In genomic region chr19:45406165-45406956, GRCh38 we compare ENCODE assay signal across 8 cellular contexts. TPM values are rescaled to one million over a fixed set of nuclear protein-coding genes. Genes with fewer than 3 reads are reported as not detected.
DNase-seq lines count a peak whose midpoint lies in the region; ATAC-seq and TF ChIP-seq lines count a peak whose summit lies in the region.

TSS of gene POLR1G (plus strand) at chr19:45406644. CDS start at chr19:45406697, 53 bp downstream.

- peaks cover 24% of the 10 kb centered on the region for H3K36me3 Mint-ChIP-seq in activated CD4-positive, alpha-beta T cell treated with anti-CD3 and anti-CD28 coated beads, Interleukin-2, amount 10 ng/mL, durations not matched to agents 24 days and 14 days (ENCODE audit: low read depth)

- peak within 1 kb of the TSS; percentile 89 for H3K27ac Mint-ChIP-seq in activated CD4-positive, alpha-beta T cell treated with anti-CD3 and anti-CD28 coated beads, Interleukin-2, amount 10 ng/mL, durations not matched to agents 24 days and 14 days

- H3K4me3 ChIP-seq in BE2C (ENCODE audit: low read depth, low read length) = peak within 1 kb of the TSS; percentile 89

- H3K9me3 Mint-ChIP-seq in activated CD4-positive, alpha-beta T cell treated with anti-CD3 and anti-CD28 coated beads, Interleukin-2, amount 10 ng/mL, durations not matched to agents 24 days and 14 days = no peaks in the 10 kb centered on the region

- H3K9me3 ChIP-seq in BE2C = no peaks in the 10 kb centered on the region

- peaks cover 31% of the 10 kb centered on the region for H3K36me3 ChIP-seq in BE2C

- peak; percentile 82 for TF ChIP-seq POLR2A in GM19193 (IDR thresholded peaks at IDR 0.05; ENCODE audit: extremely low read depth, insufficient read depth, insufficient read length)

- peak within 1 kb of the TSS; percentile 94 for H3K27ac ChIP-seq in cingulate gyrus (ENCODE audit: low read depth, low read length)
- H3K27ac ChIP-seq in layer of hippocampus (ENCODE audit: low read depth, low read length) = peak within 1 kb of the TSS; percentile 96

- intact Hi-C loops in activated CD4-positive, alpha-beta T cell treated with anti-CD3 and anti-CD28 coated beads, Interleukin-2, amount 10 ng/mL, durations not matched to agents 24 days and 14 days (cut with micrococcal nuclease) = loop anchor here (1.0 to 5.0 kb wide), 4 partner anchors 72 to 1879 kb away; partner anchors contain the start of genes BLOC1S3, ETHE1, PPP1R37 and TRAPPC6A

- H3K27me3 ChIP-seq in BE2C = peaks cover 7% of the 10 kb centered on the region; the same call in 1 of the 2 replicates
- peaks cover 2% of the 10 kb centered on the region for H3K27me3 ChIP-seq in layer of hippocampus (ENCODE audit: control insufficient read depth, insufficient read depth, low read length)

- DNase-seq in BE2C (peak; percentile 86), NCI-H524 (lab: John Stamatoyannopoulos, UW) (peak; percentile 77 to 88)
- peak; percentile 95 for DNase-seq in activated CD4-positive, alpha-beta T cell treated with anti-CD3 and anti-CD28 coated beads, Interleukin-2, amount 10 ng/mL, durations not matched to agents 24 days and 14 days
- peak; percentile 62 to 80 (median 71) for DNase-seq in stimulated activated CD4-positive, alpha-beta T cell treated with anti-CD3 and anti-CD28 coated beads, Interleukin-1b, Interleukin-23, amount 100 ng/mL, for 24 hours (ENCODE audit: low read depth in 4 of 4, low spot score in 1 of 4)

- H3K4me3 Mint-ChIP-seq in activated CD4-positive, alpha-beta T cell treated with anti-CD3 and anti-CD28 coated beads, Interleukin-2, amount 10 ng/mL, durations not matched to agents 24 days and 14 days = peak within 1 kb of the TSS; percentile 97

- peaks cover 36% of the 10 kb centered on the region for H3K4me1 Mint-ChIP-seq in activated CD4-positive, alpha-beta T cell treated with anti-CD3 and anti-CD28 coated beads, Interleukin-2, amount 10 ng/mL, durations not matched to agents 24 days and 14 days

- no peak for TF ChIP-seq CTCF in BE2C (IDR thresholded peaks at IDR 0.05; ENCODE audit: low read depth, low read length)

- no peaks in the 10 kb centered on the region; the same call in none of the 2 replicates for H3K4me1 ChIP-seq in BE2C

- H3K27me3 Mint-ChIP-seq in activated CD4-positive, alpha-beta T cell treated with anti-CD3 and anti-CD28 coated beads, Interleukin-2, amount 10 ng/mL, durations not matched to agents 24 days and 14 days = peaks cover 12% of the 10 kb centered on the region

- ATAC-seq in HG03432 (IDR thresholded peaks at IDR 0.05; ENCODE audit: unreplicated experiment) = peak; percentile 72

RNA-seq across cellular contexts. Expression of gene POLR1G, which starts in this region (rescaled TPM):
- 16.9 TPM for polyA plus RNA-seq in BE2C (2012; ENCODE audit: insufficient read depth, insufficient read length, low read depth)
- total RNA-seq in activated CD4-positive, alpha-beta T cell treated with anti-CD3 and anti-CD28 coated beads, Interleukin-2, amount 10 ng/mL, durations not matched to agents 24 days and 14 days = 25.3 and 26.5 TPM in 2 replicates

Comparison
In these comparisons a context has a peak if more than half of its experiments do, and no peak if none do; other contexts are left out.
1. Peak in every context shown above with its lines: DNase-seq, ATAC-seq, H3K4me3 ChIP-seq and H3K27ac ChIP-seq.